Comparison of ENCODE assay signal across 9 cellular contexts in genomic region chr9:79256691-79257213, GRCh38.
DNase-seq lines count a peak whose midpoint lies in the region; ATAC-seq, FAIRE-seq and TF ChIP-seq lines count a peak whose summit lies in the region.
"Had no signal": no experiment of that assay in that cellular context is flagged by ENCODE, and none has a peak within 500 bp of the region (broad histone marks: within the 10 kb centered on the region; RNA-seq: fewer than 3 reads in every experiment).

No MANE protein-coding gene starts in this region.

- no peak for TF ChIP-seq POLR2A in H54 (IDR thresholded peaks at IDR 0.05; ENCODE audit: low read depth, low read length)
- no peak for TF ChIP-seq POLR2A in Peyer's patch (IDR thresholded peaks at IDR 0.05)

- no peak overlapping the region for H3K9ac ChIP-seq in skeletal muscle satellite cell (ENCODE audit: low read depth, low read length)

- H3K27ac ChIP-seq in foreskin keratinocyte (no peak overlapping the region), Peyer's patch (no peak overlapping the region)

- TF ChIP-seq CTCF in foreskin keratinocyte (conservative IDR thresholded peaks at IDR 0.05) (peak; percentile 13), Peyer's patch (IDR thresholded peaks at IDR 0.05) (no peak)

- H3K4me1 ChIP-seq in foreskin keratinocyte (peaks cover 5% of the 10 kb centered on the region), skeletal muscle satellite cell (ENCODE audit: control insufficient read depth, insufficient read depth, low read length) (no peaks in the 10 kb centered on the region), Peyer's patch (no peaks in the 10 kb centered on the region)

- FAIRE-seq in H54 (lab: Jason Lieb, UNC) = peak; percentile 97

- peaks cover 51% of the 10 kb centered on the region for H3K27me3 ChIP-seq in foreskin keratinocyte
- no peaks in the 10 kb centered on the region for H3K27me3 ChIP-seq in skeletal muscle satellite cell (ENCODE audit: control insufficient read depth, insufficient read depth, low read length)
- no peaks in the 10 kb centered on the region for H3K27me3 ChIP-seq in Peyer's patch

- H3K4me3 ChIP-seq in skeletal muscle satellite cell (ENCODE audit: low read length) (no peak overlapping the region), Peyer's patch (no peak overlapping the region)

- H3K36me3 ChIP-seq in skeletal muscle satellite cell (ENCODE audit: insufficient read depth, low read length) = no peaks in the 10 kb centered on the region
- H3K36me3 ChIP-seq in Peyer's patch = no peaks in the 10 kb centered on the region

- peak overlapping the region; percentile 7 for H3K4me2 ChIP-seq in skeletal muscle satellite cell (ENCODE audit: low read length)

- peak; percentile 43 for DNase-seq in H54 (ENCODE audit: insufficient read length, low spot score)
- DNase-seq in NCI-H526 treated with DMSO at 0.1 percent for 48 hours (lab: John Stamatoyannopoulos, UW) = peak; percentile 79
- peak; percentile 9 to 45 for DNase-seq in foreskin keratinocyte
- no peak for DNase-seq in AML-193 (lab: John Stamatoyannopoulos, UW)
- DNase-seq in activated CD4-positive, alpha-beta T cell treated with anti-CD3 and anti-CD28 coated beads for 1 hour = no peak
- DNase-seq in SHP77 (lab: John Stamatoyannopoulos, UW) = no peak
- DNase-seq in Peyer's patch = no peak
- DNase-seq: activated CD8-positive, alpha-beta memory T cell treated with anti-CD3 and anti-CD28 coated beads for 24 hours had no signal

- peak; percentile 49 for ATAC-seq in foreskin keratinocyte

- no peaks in the 10 kb centered on the region for H3K9me3 ChIP-seq in skeletal muscle satellite cell (replicated peaks; ENCODE audit: low read length)
- H3K9me3 ChIP-seq in Peyer's patch = no peaks in the 10 kb centered on the region

Comparison
In these comparisons a context has a peak if more than half of its experiments do, and no peak if none do; other contexts are left out.
1. DNase-seq: peak in H54 (single experiment), NCI-H526 treated with DMSO at 0.1 percent for 48 hours (single experiment) and foreskin keratinocyte (2 of 2); none in AML-193 (0 of 2), activated CD4-positive, alpha-beta T cell treated with anti-CD3 and anti-CD28 coated beads for 1 hour (single experiment), SHP77 (0 of 2) and Peyer's patch (0 of 3).